In genomic region chr19:3163230-3163886, GRCh38 we compare ENCODE assay signal across 9 cellular contexts. TPM values are rescaled to one million over a fixed set of nuclear protein-coding genes. Genes with fewer than 3 reads are reported as not detected.
DNase-seq lines count a peak whose midpoint lies in the region; ATAC-seq and TF ChIP-seq lines count a peak whose summit lies in the region.
"Had no signal": no experiment of that assay in that cellular context is flagged by ENCODE, and none has a peak within 500 bp of the region (broad histone marks: within the 10 kb centered on the region; RNA-seq: fewer than 3 reads in every experiment).

No MANE protein-coding gene starts in this region.

- no peaks in the 10 kb centered on the region for H3K27me3 ChIP-seq in BLaER1 treated with 17β-estradiol and CSF1 and Interleukin-3, amounts not matched to agents 10 nM and 100 nM
- no peaks in the 10 kb centered on the region for H3K27me3 ChIP-seq in dorsolateral prefrontal cortex

- DNase-seq in NCI-H460 (ENCODE audit: extremely low read depth, low read depth): peak; percentile 58
- peak; percentile 41 to 70 for DNase-seq in activated CD4-positive, alpha-beta T cell treated with anti-CD3 and anti-CD28 coated beads, Interleukin-2, amount 50 U/mL, for 24 hours (ENCODE audit: low read depth in 1 of 2, low spot score in 1 of 2)
- peak in 9 of 10 donors; percentile 41 to 82 (median 62) for DNase-seq in dorsolateral prefrontal cortex
- peak; percentile 67 to 75 for DNase-seq in lung microvascular endothelial cell (ENCODE audit: low read depth in 2 of 2)
- peak; percentile 42 to 49 for DNase-seq in stimulated activated CD8-positive, alpha-beta memory T cell treated with anti-CD3 and anti-CD28 coated beads, Interleukin-7, amount 100 ng/mL, for 1 hour (ENCODE audit: low read depth in 2 of 2)

- intact Hi-C loops in dorsolateral prefrontal cortex (cut with DNase I): loop anchor here (1.0 to 10.0 kb wide), 4 partner anchors 89 to 279 kb away; no protein-coding TSS in a partner anchor

- peak overlapping the region in 3 of 11 experiments; percentile 15 to 24 (median 24); a peak in 3 of 22 replicates for H3K9ac ChIP-seq in BLaER1 treated with 17β-estradiol and CSF1 and Interleukin-3, amounts not matched to agents 10 nM and 100 nM

- peak; percentile 51 for ATAC-seq in HG02642 (IDR thresholded peaks at IDR 0.05; ENCODE audit: poor library complexity, unreplicated experiment)
- ATAC-seq in HG03280 (IDR thresholded peaks at IDR 0.05; ENCODE audit: unreplicated experiment): no peak

- H3K9me3 ChIP-seq in BLaER1 treated with 17β-estradiol and CSF1 and Interleukin-3, amounts not matched to agents 10 nM and 100 nM (replicated peaks in 1 of 11): peaks cover 0 to 27% (median 15%) of the 10 kb centered on the region in 11 experiments; a peak in 17 of 22 replicates

- peak; percentile 50 to 96 (median 92) for TF ChIP-seq CTCF in dorsolateral prefrontal cortex (IDR thresholded peaks at IDR 0.05 in 54 of 56, conservative IDR thresholded peaks at IDR 0.05 in 2 of 56; ENCODE audit: low read depth in 1 of 56, partially characterized antibody in 56 of 56)

- peak overlapping the region in 8 of 11 experiments; percentile 19 to 72 (median 48); a peak in 9 of 22 replicates for H3K27ac ChIP-seq in BLaER1 treated with 17β-estradiol and CSF1 and Interleukin-3, amounts not matched to agents 10 nM and 100 nM
- H3K27ac ChIP-seq in dorsolateral prefrontal cortex: no peak overlapping the region

- H3K36me3 ChIP-seq in BLaER1 treated with 17β-estradiol and CSF1 and Interleukin-3, amounts not matched to agents 10 nM and 100 nM: peaks cover 69 to 92% (median 87%) of the 10 kb centered on the region in 11 experiments

- H3K4me1 ChIP-seq in BLaER1 treated with 17β-estradiol and CSF1 and Interleukin-3, amounts not matched to agents 10 nM and 100 nM: peaks cover 36 to 88% (median 70%) of the 10 kb centered on the region in 10 experiments

- H4K20me1 ChIP-seq in BLaER1 treated with 17β-estradiol and CSF1 and Interleukin-3, amounts not matched to agents 10 nM and 100 nM: no peaks in the 10 kb centered on the region; a peak in 1 of 22 replicates

- H3K4me3 ChIP-seq in BLaER1 treated with 17β-estradiol and CSF1 and Interleukin-3, amounts not matched to agents 10 nM and 100 nM: no peak overlapping the region
- H3K4me3 ChIP-seq in dorsolateral prefrontal cortex: peak overlapping the region in 1 of 59 donors; percentile 23

- peak overlapping the region in 9 of 11 experiments; percentile 0 to 83 (median 46); a peak in 13 of 22 replicates for H3K4me2 ChIP-seq in BLaER1 treated with 17β-estradiol and CSF1 and Interleukin-3, amounts not matched to agents 10 nM and 100 nM

RNA-seq across cellular contexts. Expression of gene S1PR4, which starts 15.2 kb away (rescaled TPM):
- 0.07 and 0.75 TPM in 2 replicates for total RNA-seq in NCI-H460 (2014; rRNA removed; shearing (Covaris generic))
- 0.95 and 1.8 TPM in 2 replicates for polyA plus RNA-seq in NCI-H460 (2014; cell fraction: nucleus; rRNA removed)
- total RNA-seq in dorsolateral prefrontal cortex (1 to 10 TPM in 9 of 120 experiments, under 1 TPM in 55, not detected in 56; 0.28 to 3.3 (median 0.64) TPM), lung microvascular endothelial cell (under 0.01 and 0.44 TPM in 2 replicates)
- total RNA-seq: temporal lobe had no signal

RNA-seq across cellular contexts. Expression of gene NCLN, which starts 22.4 kb away (rescaled TPM):
- total RNA-seq in NCI-H460 (2014; rRNA removed; shearing (Covaris generic)): 31.4 and 34.4 TPM in 2 replicates
- 103 and 113 TPM in 2 replicates for polyA plus RNA-seq in NCI-H460 (2014; cell fraction: nucleus; rRNA removed)
- 10 to 100 TPM; 27.6 to 59.4 (median 41.0) TPM for total RNA-seq in dorsolateral prefrontal cortex
- 26.2 and 31.2 TPM in 2 replicates for total RNA-seq in lung microvascular endothelial cell

RNA-seq across cellular contexts. Expression of gene GNA15, which starts 27.5 kb away (rescaled TPM):
- total RNA-seq in NCI-H460 (2014; rRNA removed; shearing (Covaris generic)): 0.78 and 0.87 TPM in 2 replicates
- 0.47 and 0.57 TPM in 2 replicates for polyA plus RNA-seq in NCI-H460 (2014; cell fraction: nucleus; rRNA removed)
- total RNA-seq in dorsolateral prefrontal cortex: 10 to 100 TPM in 2 of 120 experiments, 1 to 10 TPM in 118; 2.3 to 11.9 (median 6.1) TPM
- total RNA-seq in lung microvascular endothelial cell: under 0.01 TPM in 1 of 2 replicates, not detected in the other

Comparison
In these comparisons a context has a peak if more than half of its experiments do, and no peak if none do; other contexts are left out.
1. H3K27ac ChIP-seq: peak in BLaER1 treated with 17β-estradiol and CSF1 and Interleukin-3, amounts not matched to agents 10 nM and 100 nM (8 of 11); none in dorsolateral prefrontal cortex (0 of 59).
2. Peak in every context shown above with its lines, with median percentiles within 50 percentile points of each other: DNase-seq.